In the genomic region with DNA sequence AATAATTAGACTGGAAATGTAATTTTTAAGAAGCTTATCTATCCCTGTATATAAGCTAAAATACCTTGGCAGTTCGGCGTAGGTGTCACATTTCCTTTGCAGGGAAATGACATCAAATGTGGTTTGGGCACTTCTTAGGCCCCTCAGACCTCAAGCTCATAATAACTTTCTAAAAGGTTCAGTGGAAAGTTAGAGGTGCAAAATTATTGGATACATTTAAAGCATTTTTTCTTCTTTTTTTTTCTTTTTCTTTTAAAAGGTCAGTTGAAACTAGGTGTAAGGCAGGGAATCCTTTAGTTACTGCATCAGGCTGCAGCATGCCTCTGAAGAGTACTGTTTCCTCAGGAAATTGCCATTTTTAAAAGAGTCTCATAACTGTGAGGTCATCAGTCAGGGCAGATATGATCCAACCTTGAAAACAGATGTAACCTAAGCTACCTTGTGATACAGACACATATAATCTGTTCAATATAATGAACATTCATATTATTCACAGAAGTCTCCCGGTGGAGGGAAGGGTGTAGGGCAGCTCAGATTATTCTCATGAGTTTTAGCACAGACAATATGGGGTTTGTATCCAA, we compare ENCODE assay signal across 8 cellular contexts. TPM values are rescaled to one million over a fixed set of nuclear protein-coding genes. Genes with fewer than 3 reads are reported as not detected.
DNase-seq lines count a peak whose midpoint lies in the region; TF ChIP-seq lines count a peak whose summit lies in the region.

No MANE protein-coding gene starts in this region.

- TF ChIP-seq CTCF in left ventricle myocardium inferior (IDR thresholded peaks at IDR 0.05; ENCODE audit: borderline replicate concordance): no peak
- TF ChIP-seq CTCF in right atrium auricular region (IDR thresholded peaks at IDR 0.05): no peak
- TF ChIP-seq CTCF in SU-DHL-6 (IDR thresholded peaks at IDR 0.05; ENCODE audit: insufficient read depth, low read length, poor library complexity, severe bottlenecking): no peak

- H3K9ac ChIP-seq in SU-DHL-6 (ENCODE audit: low read length): no peak overlapping the region

- H3K9me2 ChIP-seq in SU-DHL-6 (replicated peaks; ENCODE audit: insufficient read depth, low read length): no peaks in the 10 kb centered on the region

- H3K27me3 ChIP-seq in left ventricle myocardium inferior (ENCODE audit: low read depth) (no peaks in the 10 kb centered on the region), right atrium auricular region (no peaks in the 10 kb centered on the region), SU-DHL-6 (ENCODE audit: low read length) (no peaks in the 10 kb centered on the region), thymus (ENCODE audit: control insufficient read depth, insufficient read depth) (no peaks in the 10 kb centered on the region)

- intact Hi-C loops in left ventricle myocardium inferior (cut with micrococcal nuclease): no loop called here

- H3K36me3 ChIP-seq in left ventricle myocardium inferior: peaks cover 13% of the 10 kb centered on the region
- H3K36me3 ChIP-seq in right atrium auricular region: no peaks in the 10 kb centered on the region
- no peaks in the 10 kb centered on the region for H3K36me3 ChIP-seq in SU-DHL-6 (ENCODE audit: low read length)
- no peaks in the 10 kb centered on the region for H3K36me3 ChIP-seq in thymus (ENCODE audit: control insufficient read depth, insufficient read depth)

- peaks cover 87% of the 10 kb centered on the region for H3K79me2 ChIP-seq in SU-DHL-6 (ENCODE audit: insufficient read depth, low read length)

- no peak overlapping the region for H2AFZ ChIP-seq in SU-DHL-6 (ENCODE audit: low read depth, low read length, severe bottlenecking)

- H4K20me1 ChIP-seq in SU-DHL-6 (ENCODE audit: low read depth, low read length): no peaks in the 10 kb centered on the region

- H3K4me3 ChIP-seq in left ventricle myocardium inferior (no peak overlapping the region), right atrium auricular region (no peak overlapping the region), SU-DHL-6 (ENCODE audit: insufficient read depth, low read length, poor library complexity, severe bottlenecking) (no peak overlapping the region), thymus (ENCODE audit: low read length) (no peak overlapping the region)

- H3K4me2 ChIP-seq in SU-DHL-6 (ENCODE audit: low read depth, low read length, poor library complexity, severe bottlenecking): peak overlapping the region; percentile 8

- peaks cover 6% of the 10 kb centered on the region; the same call in 1 of the 2 replicates for H3F3A ChIP-seq in SU-DHL-6 (ENCODE audit: insufficient read depth)

- H3K4me1 ChIP-seq in left ventricle myocardium inferior (peaks cover 70% of the 10 kb centered on the region), right atrium auricular region (peaks cover 0 to 42% of the 10 kb centered on the region in 2 donors), thymus (ENCODE audit: control insufficient read depth, insufficient read depth, low read length) (peaks cover 19% of the 10 kb centered on the region)

- H3K27ac ChIP-seq in left ventricle myocardium inferior (replicated peaks): peak overlapping the region; percentile 48
- no peak overlapping the region for H3K27ac ChIP-seq in right atrium auricular region
- H3K27ac ChIP-seq in SU-DHL-6 (ENCODE audit: low read depth, low read length): no peak overlapping the region
- H3K27ac ChIP-seq in thymus (ENCODE audit: low read depth): peak overlapping the region; percentile 73

- H3K9me3 ChIP-seq in left ventricle myocardium inferior (replicated peaks): no peaks in the 10 kb centered on the region
- no peaks in the 10 kb centered on the region for H3K9me3 ChIP-seq in right atrium auricular region
- no peaks in the 10 kb centered on the region for H3K9me3 ChIP-seq in SU-DHL-6 (ENCODE audit: insufficient read depth, low read length)
- no peaks in the 10 kb centered on the region for H3K9me3 ChIP-seq in thymus (ENCODE audit: control insufficient read depth)

- 24% methylated on average over 3 of the region's 3 CpGs for WGBS in thymus

- DNase-seq in left ventricle myocardium inferior (no peak), right atrium auricular region (ENCODE audit: low spot score) (no peak), NCI-H2107 (lab: John Stamatoyannopoulos, UW) (no peak), COR-L47 (lab: John Stamatoyannopoulos, UW) (no peak)
- DNase-seq in effector CD4-positive, alpha-beta T cell: peak; percentile 30
- DNase-seq in NK-92 treated with Interleukin-12 subunit alpha and Interleukin-12 subunit beta, amount 100 ng/mL, for 24 hours (lab: John Stamatoyannopoulos, UW): no peak

RNA-seq across cellular contexts. Expression of a gene that starts 4.8 kb away (rescaled TPM):
- 20.9 TPM for total RNA-seq in left ventricle myocardium inferior
- 10 to 100 TPM; 16.6 to 18.7 TPM for total RNA-seq in right atrium auricular region
- polyA plus RNA-seq in thymus: 58.3 TPM

Comparison
In these comparisons a context has a peak if more than half of its experiments do, and no peak if none do; other contexts are left out.
1. H3K27ac ChIP-seq: peak in left ventricle myocardium inferior (single experiment) and thymus (single experiment); none in right atrium auricular region (0 of 2) and SU-DHL-6 (single experiment).